ENCODE assay signal across 17 cellular contexts in the genomic region with DNA sequence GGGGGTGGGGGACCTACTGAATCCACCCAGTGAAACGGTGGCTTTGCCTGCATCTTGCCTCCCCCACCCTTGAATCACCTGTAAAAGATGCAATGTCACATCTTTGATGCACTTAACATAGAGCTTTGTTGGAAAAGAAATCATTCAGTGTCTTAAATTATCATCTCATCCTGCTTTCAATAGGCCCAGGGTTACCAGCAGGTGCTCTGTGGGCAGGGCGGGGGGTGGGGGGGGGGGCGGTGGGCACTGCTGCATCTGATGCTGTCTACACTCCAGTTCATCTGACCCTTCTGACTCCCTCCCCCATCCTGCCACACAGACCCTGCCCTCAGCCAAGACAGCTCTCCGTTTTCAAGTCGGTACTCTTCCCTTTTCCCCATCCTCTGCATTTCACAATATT. TPM values are rescaled to one million over a fixed set of nuclear protein-coding genes. Genes with fewer than 3 reads are reported as not detected.
A peak's percentile ranks its signal among the peaks of the same experiment; 100 is the strongest.
DNase-seq lines count a peak whose midpoint lies in the region; ATAC-seq, FAIRE-seq and TF ChIP-seq lines count a peak whose summit lies in the region.
"Had no signal": no experiment of that assay in that cellular context is flagged by ENCODE, and none has a peak within 500 bp of the region (broad histone marks: within the 10 kb centered on the region; RNA-seq: fewer than 3 reads in every experiment).

No MANE protein-coding gene starts in this region.

- H3K4me3 ChIP-seq in OCI-LY7 (ENCODE audit: low read depth, low read length, poor library complexity, severe bottlenecking) (peak overlapping the region; percentile 43), K562 (no peak overlapping the region), vagina (no peak overlapping the region)
- H3K4me3 ChIP-seq: right lobe of liver, SJSA1 had no signal

- H3K36me3 ChIP-seq in OCI-LY7 (ENCODE audit: insufficient read depth, low read length) (peaks cover 10% of the 10 kb centered on the region; the same call in 1 of the 2 replicates), K562 (ENCODE audit: control insufficient read depth, insufficient read depth, low read length) (no peaks in the 10 kb centered on the region), vagina (no peaks in the 10 kb centered on the region)
- H3K36me3 ChIP-seq: right lobe of liver, SJSA1 had no signal

- in situ Hi-C loops in K562 (cut with MboI), result no loop called here

- TF ChIP-seq RAD21 in K562 (CRISPR knock-in tag; conservative IDR thresholded peaks at IDR 0.05 in 1 of 2, IDR thresholded peaks at IDR 0.05 in 1 of 2), result no peak

- H3K4me3 Mint-ChIP-seq in activated naive CD4-positive, alpha-beta T cell treated with anti-CD3 and anti-CD28 coated beads for 36 hours, result peak overlapping the region; percentile 17
- H3K4me3 Mint-ChIP-seq in type B pancreatic cell, result no peak overlapping the region

- ATAC-seq in K562 (no peak), HG02973 (IDR thresholded peaks at IDR 0.05; ENCODE audit: unreplicated experiment) (no peak)
- ATAC-seq: right lobe of liver had no signal

- no peaks in the 10 kb centered on the region for H3K27me3 ChIP-seq in K562 (ENCODE audit: control insufficient read depth in 2 of 2, insufficient read depth in 2 of 2, low read length in 2 of 2)
- H3K27me3 ChIP-seq in vagina, result no peaks in the 10 kb centered on the region
- H3K27me3 ChIP-seq: right lobe of liver, SJSA1 had no signal

- H3K9ac ChIP-seq in K562 (ENCODE audit: insufficient read depth in 1 of 2, low read depth in 2 of 2, low read length in 2 of 2), result no peak overlapping the region; a peak in 1 of 4 replicates

- no peaks in the 10 kb centered on the region for H3K9me1 ChIP-seq in K562 (ENCODE audit: control insufficient read depth, insufficient read depth, low read length)

- peaks cover 90% of the 10 kb centered on the region for H3K4me1 Mint-ChIP-seq in activated naive CD4-positive, alpha-beta T cell treated with anti-CD3 and anti-CD28 coated beads for 36 hours (ENCODE audit: low read depth)
- no peaks in the 10 kb centered on the region for H3K4me1 Mint-ChIP-seq in type B pancreatic cell (ENCODE audit: unreplicated experiment)

- no peak for FAIRE-seq in K562 (lab: Jason Lieb, UNC)
- FAIRE-seq: H54 had no signal

- no peak for TF ChIP-seq CTCF in OCI-LY7 (conservative IDR thresholded peaks at IDR 0.05; ENCODE audit: low read length)
- no peak for TF ChIP-seq CTCF in K562 (IDR thresholded peaks at IDR 0.05 in 2 of 3, conservative IDR thresholded peaks at IDR 0.05 in 1 of 3; ENCODE audit: insufficient read depth in 2 of 3, low read depth in 1 of 3, low read length in 3 of 3)
- no peak for TF ChIP-seq CTCF in type B pancreatic cell (conservative IDR thresholded peaks at IDR 0.05)
- no peak for TF ChIP-seq CTCF in vagina (IDR thresholded peaks at IDR 0.05)

- CTCF ChIA-PET in activated naive CD4-positive, alpha-beta T cell treated with anti-CD3 and anti-CD28 coated beads for 36 hours (lab: Charles Lee), result interaction anchor here (0.6 to 3.6 kb wide), 8 partner anchors 9 to 146 kb away, joined by 3 to 14 read pairs (median 3); no protein-coding TSS in a partner anchor
- CTCF ChIA-PET in OCI-LY7 (lab: Charles Lee; ENCODE audit: unreplicated experiment) (interaction anchor here (0.6 to 2.5 kb wide), 5 partner anchors 9 to 35 kb away, joined by 3 to 15 read pairs (median 3); no protein-coding TSS in a partner anchor), K562 (lab: Yijun Ruan, JAX; ENCODE audit: low intra/inter-chr PET ratio) (no interaction called here)

- peaks cover 56% of the 10 kb centered on the region for H3K36me3 Mint-ChIP-seq in activated naive CD4-positive, alpha-beta T cell treated with anti-CD3 and anti-CD28 coated beads for 36 hours (ENCODE audit: low read depth)
- H3K36me3 Mint-ChIP-seq in type B pancreatic cell, result no peaks in the 10 kb centered on the region

- H4K20me1 ChIP-seq in OCI-LY7 (ENCODE audit: insufficient read depth, low read length), result no peaks in the 10 kb centered on the region
- H4K20me1 ChIP-seq in K562 (replicated peaks; ENCODE audit: control insufficient read depth, insufficient read depth, low read length), result no peaks in the 10 kb centered on the region

- no peak overlapping the region for H2AFZ ChIP-seq in OCI-LY7 (ENCODE audit: low read length)
- H2AFZ ChIP-seq in K562 (ENCODE audit: low read depth, low read length), result no peak overlapping the region

- H3K4me2 ChIP-seq in OCI-LY7 (ENCODE audit: low read length), result peak overlapping the region; percentile 80
- no peak overlapping the region for H3K4me2 ChIP-seq in K562 (ENCODE audit: insufficient read depth, low read length)

- H3K79me2 ChIP-seq in OCI-LY7 (ENCODE audit: insufficient read depth, low read depth, low read length), result no peaks in the 10 kb centered on the region; the same call in 1 of the 2 replicates
- H3K79me2 ChIP-seq in K562 (ENCODE audit: control insufficient read depth, insufficient read depth, low read length), result no peaks in the 10 kb centered on the region

- TF ChIP-seq POLR2A in K562 (conservative IDR thresholded peaks at IDR 0.05), result no peak
- TF ChIP-seq POLR2A in vagina (IDR thresholded peaks at IDR 0.05), result no peak

- no peaks in the 10 kb centered on the region for H3K9me2 ChIP-seq in OCI-LY7 (ENCODE audit: insufficient read depth, low read length)

- no peaks in the 10 kb centered on the region for H3K9me3 Mint-ChIP-seq in activated naive CD4-positive, alpha-beta T cell treated with anti-CD3 and anti-CD28 coated beads for 36 hours
- H3K9me3 Mint-ChIP-seq in type B pancreatic cell, result no peaks in the 10 kb centered on the region

- 26% methylated on average over 5 of the region's 5 CpGs for WGBS in K562 (ENCODE audit: insufficient coverage, low coverage, missing lambda C conversion rate)

- H3K4me1 ChIP-seq in OCI-LY7 (ENCODE audit: insufficient read depth, low read length, poor library complexity, severe bottlenecking), result peaks cover 96% of the 10 kb centered on the region
- peaks cover 36 to 38% of the 10 kb centered on the region in 2 experiments for H3K4me1 ChIP-seq in K562 (replicated peaks in 1 of 2; ENCODE audit: control insufficient read depth in 2 of 2, insufficient read depth in 2 of 2, low read length in 2 of 2)
- H3K4me1 ChIP-seq in vagina, result peaks cover 1% of the 10 kb centered on the region
- H3K4me1 ChIP-seq: right lobe of liver, SJSA1 had no signal

- POLR2A ChIA-PET in OCI-LY7 (lab: Charles Lee), result interaction anchor here (0.7 to 7.0 kb wide), 13 partner anchors 9 to 185 kb away, joined by 3 to 100 read pairs (median 12); a partner anchor contains a TSS
- POLR2A ChIA-PET in K562 (lab: Yijun Ruan, JAX), result interaction anchor here (0.9 to 22.9 kb wide), 7 partner anchors 9 to 173 kb away, joined by 3 to 464 read pairs (median 4); a partner anchor contains a TSS

- BruUV-seq in OCI-LY7 (replicated peaks; lab: Mats Ljungman, UMichigan), result no TSS peak
- no TSS peak for BruUV-seq in K562 (replicated peaks; lab: Mats Ljungman, UMichigan)

- H3K9me3 ChIP-seq in OCI-LY7 (ENCODE audit: low read length) (no peaks in the 10 kb centered on the region), K562 (replicated peaks; ENCODE audit: control insufficient read depth, insufficient read depth, low read depth, low read length) (no peaks in the 10 kb centered on the region), vagina (no peaks in the 10 kb centered on the region)
- H3K9me3 ChIP-seq: right lobe of liver, SJSA1 had no signal

- no peak for DNase-seq in activated naive CD4-positive, alpha-beta T cell treated with anti-CD3 and anti-CD28 coated beads for 36 hours
- no peak for DNase-seq in activated naive CD4-positive, alpha-beta T cell treated with anti-CD3 and anti-CD28 coated beads, Interleukin-2, amount 50 U/mL, for 16 hours
- DNase-seq in OCI-LY7 (ENCODE audit: low spot score), result peak; percentile 85
- peak in 1 of 4 experiments; percentile 27 for DNase-seq in K562 (ENCODE audit: extremely low read depth in 1 of 4, low spot score in 3 of 4)
- DNase-seq in type B pancreatic cell (ENCODE audit: extremely low spot score, unreplicated experiment), result no peak
- no peak for DNase-seq in ecto neural progenitor cell (ENCODE audit: low spot score)
- DNase-seq in vagina (ENCODE audit: extremely low spot score in 2 of 2), result no peak
- DNase-seq: activated T-cell treated with anti-CD3 and anti-CD28 coated beads for 4 hours, AML-193, cortex of kidney, erythroblast, NCI-H2171, right lobe of liver, trophoblast cell had no signal

- H3K27me3 Mint-ChIP-seq in activated naive CD4-positive, alpha-beta T cell treated with anti-CD3 and anti-CD28 coated beads for 36 hours (ENCODE audit: low read depth), result no peaks in the 10 kb centered on the region
- H3K27me3 Mint-ChIP-seq in type B pancreatic cell, result peaks cover 9% of the 10 kb centered on the region

- H3K27ac Mint-ChIP-seq in activated naive CD4-positive, alpha-beta T cell treated with anti-CD3 and anti-CD28 coated beads for 36 hours, result peak overlapping the region; percentile 94
- peak overlapping the region; percentile 22 for H3K27ac Mint-ChIP-seq in type B pancreatic cell

- intact Hi-C loops in activated naive CD4-positive, alpha-beta T cell treated with anti-CD3 and anti-CD28 coated beads for 36 hours (cut with micrococcal nuclease), result no loop called here
- intact Hi-C loops in OCI-LY7 (cut with micrococcal nuclease; ENCODE audit: unreplicated experiment), result loop anchor here (1.0 to 2.0 kb wide), 3 partner anchors 24 to 35 kb away; no protein-coding TSS in a partner anchor
- intact Hi-C loops in K562 (cut with micrococcal nuclease), result no loop called here
- intact Hi-C loops in vagina (cut with DNase I), result no loop called here

- peak overlapping the region; percentile 97 for H3K27ac ChIP-seq in OCI-LY7 (ENCODE audit: low read depth, low read length, poor library complexity, severe bottlenecking)
- H3K27ac ChIP-seq in K562 (ENCODE audit: extremely low read depth, low read depth, low read length), result no peak overlapping the region
- H3K27ac ChIP-seq in vagina, result no peak overlapping the region
- H3K27ac ChIP-seq: right lobe of liver, SJSA1 had no signal

- no peak for TF ChIP-seq EP300 in K562 (IDR thresholded peaks at IDR 0.05; ENCODE audit: low read length)

RNA-seq across cellular contexts. Expression of a gene that starts 24.3 kb away (rescaled TPM):
- total RNA-seq in activated naive CD4-positive, alpha-beta T cell treated with anti-CD3 and anti-CD28 coated beads for 36 hours, result 10 to 100 TPM; 80.6 to 85.0 TPM
- 23.7 and 24.2 TPM in 2 replicates for total RNA-seq in OCI-LY7 (2014; rRNA removed; shearing (Covaris generic))
- total RNA-seq in OCI-LY7 (2022) (40.3 and 50.5 TPM in 2 replicates), K562 (2014; rRNA removed) (not detected in 2 replicates), K562 (2014; rRNA removed; fragmentation: Illumina TruSeq; extraction: Trizol) (0.04 TPM in 1 of 2 replicates, not detected in the other), K562 (2015; rRNA removed; fragmentation: Illumina TruSeq; extraction: Trizol) (0.04 TPM in 1 of 2 replicates, not detected in the other), K562 (2021) (0.38 and 0.47 TPM in 2 replicates), type B pancreatic cell (ENCODE audit: low replicate concordance) (1.9 and 3.1 TPM in 2 replicates), vagina (6.9 TPM)
- 2.6 and 5.9 TPM in 2 replicates for total RNA-seq in K562 (2011; cell fraction: chromatin; rRNA removed; ENCODE audit: low replicate concordance)
- total RNA-seq in K562 (2011; cell fraction: nucleolus; rRNA removed), result 3.0 and 4.3 TPM in 2 replicates
- 2.1 and 2.3 TPM in 2 replicates for total RNA-seq in K562 (2011; cell fraction: nucleoplasm; rRNA removed)
- polyA plus RNA-seq in K562 (2011; rRNA removed) (0.37 and 1.1 TPM in 2 replicates), K562 (2014; fragmentation: Illumina TruSeq; extraction: Trizol) (0.06 and 0.12 TPM in 2 replicates), K562 (2014; fragmentation: Nextera tagmentation; extraction: Ambion mirVana) (under 1 TPM in 1 of 2 experiments, not detected in 1; 0.01 TPM), K562 (2014; rRNA removed) (0.01 and 0.03 TPM in 2 replicates)
- 0.29 and 1.3 TPM in 2 replicates for polyA plus RNA-seq in K562 (2011; cell fraction: cytosol; rRNA removed)
- polyA plus RNA-seq in K562 (2011; cell fraction: nucleus; rRNA removed), result 0.18 and 1.4 TPM in 2 replicates
- 0.13 and 0.18 TPM in 2 replicates for polyA plus RNA-seq in K562 (2012)
- polyA minus RNA-seq in K562 (2011; rRNA and poly(A)+ RNA removed), result 1.3 and 3.1 TPM in 2 replicates
- 0.76 TPM in 1 of 2 replicates, not detected in the other for polyA minus RNA-seq in K562 (2011; cell fraction: cytosol; rRNA and poly(A)+ RNA removed)
- 0.89 and 2.3 TPM in 2 replicates for polyA minus RNA-seq in K562 (2011; cell fraction: nucleus; rRNA and poly(A)+ RNA removed)

RNA-seq across cellular contexts. Expression of a gene that starts 25.3 kb away (rescaled TPM):
- total RNA-seq in activated naive CD4-positive, alpha-beta T cell treated with anti-CD3 and anti-CD28 coated beads for 36 hours, result 100 to 1,000 TPM; 289 to 295 TPM
- 102 and 108 TPM in 2 replicates for total RNA-seq in OCI-LY7 (2014; rRNA removed; shearing (Covaris generic))
- total RNA-seq in OCI-LY7 (2022) (211 and 214 TPM in 2 replicates), K562 (2014; rRNA removed) (255 and 312 TPM in 2 replicates), K562 (2014; rRNA removed; fragmentation: Illumina TruSeq; extraction: Trizol) (191 and 211 TPM in 2 replicates), K562 (2015; rRNA removed; fragmentation: Illumina TruSeq; extraction: Trizol) (240 and 241 TPM in 2 replicates), K562 (2021) (372 and 373 TPM in 2 replicates), type B pancreatic cell (ENCODE audit: low replicate concordance) (31.0 and 39.6 TPM in 2 replicates), vagina (44.9 TPM)
- 622 and 1,187 TPM in 2 replicates for total RNA-seq in K562 (2011; cell fraction: chromatin; rRNA removed; ENCODE audit: low replicate concordance)
- total RNA-seq in K562 (2011; cell fraction: nucleolus; rRNA removed), result 570 and 625 TPM in 2 replicates
- total RNA-seq in K562 (2011; cell fraction: nucleoplasm; rRNA removed), result 592 and 663 TPM in 2 replicates
- polyA plus RNA-seq in K562 (2011; rRNA removed) (403 and 414 TPM in 2 replicates), K562 (2014; fragmentation: Illumina TruSeq; extraction: Trizol) (292 and 365 TPM in 2 replicates), K562 (2014; fragmentation: Nextera tagmentation; extraction: Ambion mirVana) (100 to 1,000 TPM in 1 of 2 experiments, 10 to 100 TPM in 1; 95.8 to 140 TPM), K562 (2014; rRNA removed) (312 TPM in 2 replicates)
- polyA plus RNA-seq in K562 (2011; cell fraction: cytosol; rRNA removed), result 475 and 721 TPM in 2 replicates
- 1,109 and 1,436 TPM in 2 replicates for polyA plus RNA-seq in K562 (2011; cell fraction: nucleus; rRNA removed)
- 275 and 342 TPM in 2 replicates for polyA plus RNA-seq in K562 (2012)
- 333 and 440 TPM in 2 replicates for polyA minus RNA-seq in K562 (2011; rRNA and poly(A)+ RNA removed)
- polyA minus RNA-seq in K562 (2011; cell fraction: cytosol; rRNA and poly(A)+ RNA removed), result 286 and 300 TPM in 2 replicates
- polyA minus RNA-seq in K562 (2011; cell fraction: nucleus; rRNA and poly(A)+ RNA removed), result 297 and 330 TPM in 2 replicates

RNA-seq across cellular contexts. Expression of a gene that starts 59.6 kb away (rescaled TPM):
- total RNA-seq in activated naive CD4-positive, alpha-beta T cell treated with anti-CD3 and anti-CD28 coated beads for 36 hours, result 10 to 100 TPM; 62.1 to 63.5 TPM
- 10.0 and 12.0 TPM in 2 replicates for total RNA-seq in OCI-LY7 (2014; rRNA removed; shearing (Covaris generic))
- total RNA-seq in OCI-LY7 (2022) (33.3 and 36.8 TPM in 2 replicates), K562 (2014; rRNA removed) (51.0 and 55.3 TPM in 2 replicates), K562 (2014; rRNA removed; fragmentation: Illumina TruSeq; extraction: Trizol) (76.3 and 83.0 TPM in 2 replicates), K562 (2015; rRNA removed; fragmentation: Illumina TruSeq; extraction: Trizol) (65.1 and 72.5 TPM in 2 replicates), K562 (2021) (136 and 148 TPM in 2 replicates), type B pancreatic cell (ENCODE audit: low replicate concordance) (43.6 and 45.2 TPM in 2 replicates), vagina (27.5 TPM)
- 59.3 and 197 TPM in 2 replicates for total RNA-seq in K562 (2011; cell fraction: chromatin; rRNA removed; ENCODE audit: low replicate concordance)
- 30.2 and 45.4 TPM in 2 replicates for total RNA-seq in K562 (2011; cell fraction: nucleolus; rRNA removed)
- total RNA-seq in K562 (2011; cell fraction: nucleoplasm; rRNA removed), result 90.6 and 121 TPM in 2 replicates
- polyA plus RNA-seq in K562 (2011; rRNA removed) (107 and 148 TPM in 2 replicates), K562 (2014; fragmentation: Illumina TruSeq; extraction: Trizol) (90.1 and 114 TPM in 2 replicates), K562 (2014; fragmentation: Nextera tagmentation; extraction: Ambion mirVana) (10 to 100 TPM; 46.4 to 60.9 TPM), K562 (2014; rRNA removed) (89.4 and 95.6 TPM in 2 replicates)
- polyA plus RNA-seq in K562 (2011; cell fraction: cytosol; rRNA removed), result 39.0 and 70.9 TPM in 2 replicates
- 34.5 and 37.0 TPM in 2 replicates for polyA plus RNA-seq in K562 (2011; cell fraction: nucleus; rRNA removed)
- 54.7 and 61.5 TPM in 2 replicates for polyA plus RNA-seq in K562 (2012)
- polyA minus RNA-seq in K562 (2011; rRNA and poly(A)+ RNA removed), result 115 and 116 TPM in 2 replicates
- 48.7 and 58.2 TPM in 2 replicates for polyA minus RNA-seq in K562 (2011; cell fraction: cytosol; rRNA and poly(A)+ RNA removed)
- polyA minus RNA-seq in K562 (2011; cell fraction: nucleus; rRNA and poly(A)+ RNA removed), result 28.4 and 53.9 TPM in 2 replicates
